In genomic region chr11:73661035-73661628, GRCh38 we compare ENCODE assay signal across 1 cellular context.
TF ChIP-seq lines count a peak whose summit lies in the region.

No MANE protein-coding gene starts in this region.

TF ChIP-seq in GM23338, 12 proteins besides CTCF, POLR2A, EP300 and RAD21:
- TF ChIP-seq ZNF462 (CRISPR knock-in tag; IDR thresholded peaks at IDR 0.05) (no peak), ETS1 (IDR thresholded peaks at IDR 0.05) (no peak), CREB1 (CRISPR knock-in tag; IDR thresholded peaks at IDR 0.05; ENCODE audit: low read depth) (peak; percentile 39), ZNF331 (CRISPR knock-in tag; IDR thresholded peaks at IDR 0.05; ENCODE audit: low read depth) (no peak)
